Comparison of ENCODE assay signal across 15 cellular contexts in the genomic region with DNA sequence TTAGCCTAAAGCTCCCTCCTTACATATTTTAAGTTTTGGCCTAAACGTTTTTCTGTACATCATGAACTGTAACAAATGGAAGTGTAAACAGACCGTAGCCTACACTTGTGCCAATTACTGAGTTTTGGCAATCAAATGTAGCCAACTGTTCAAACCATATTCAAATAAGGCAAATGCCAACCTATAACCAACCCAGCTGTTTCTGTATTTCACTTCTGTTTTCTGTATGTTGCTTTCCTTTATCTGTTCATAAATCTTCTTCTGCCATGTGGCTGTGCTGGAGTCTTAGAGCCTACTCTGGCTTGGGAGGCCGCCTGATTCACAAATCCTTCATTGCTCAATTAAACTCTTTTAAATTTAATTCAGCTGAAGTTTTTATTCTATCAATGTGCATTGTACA. TPM values are rescaled to one million over a fixed set of nuclear protein-coding genes. Genes with fewer than 3 reads are reported as not detected.
DNase-seq lines count a peak whose midpoint lies in the region; ATAC-seq, FAIRE-seq and TF ChIP-seq lines count a peak whose summit lies in the region.
"Had no signal": no experiment of that assay in that cellular context is flagged by ENCODE, and none has a peak within 500 bp of the region (broad histone marks: within the 10 kb centered on the region; RNA-seq: fewer than 3 reads in every experiment).

No MANE protein-coding gene starts in this region.

- H3K27ac Mint-ChIP-seq in T-helper 2 cell treated with Interferon-gamma antibody and Interleukin-4, amounts not matched to agents 5 μg/mL and 100 μg/mL, for 36 hours: no peak overlapping the region
- no peak overlapping the region for H3K27ac Mint-ChIP-seq in activated CD4-positive, alpha-beta memory T cell treated with anti-CD3 and anti-CD28 coated beads, Interleukin-2, amount 10 ng/mL, durations not matched to agents 7 days and 5 days
- H3K27ac Mint-ChIP-seq: naive thymus-derived CD8-positive, alpha-beta T cell; stimulated activated naive CD8-positive, alpha-beta T cell treated with anti-CD3 and anti-CD28 coated beads, Interleukin-15, Interleukin-2, amounts not matched to agents 100 ng/mL and 50 ng/mL, for 24 hours; T-helper 1 cell treated with Interleukin-12 subunit alpha and Interleukin-12 subunit beta and Interleukin-4 antibody, amounts not matched to agents 30 μg/mL and 1 μg/mL, for 36 hours had no signal

- H3K27me3 Mint-ChIP-seq in T-helper 2 cell treated with Interferon-gamma antibody and Interleukin-4, amounts not matched to agents 5 μg/mL and 100 μg/mL, for 36 hours (ENCODE audit: low read depth): no peaks in the 10 kb centered on the region
- no peaks in the 10 kb centered on the region for H3K27me3 Mint-ChIP-seq in activated CD4-positive, alpha-beta memory T cell treated with anti-CD3 and anti-CD28 coated beads, Interleukin-2, amount 10 ng/mL, durations not matched to agents 7 days and 5 days
- H3K27me3 Mint-ChIP-seq: stimulated activated naive CD8-positive, alpha-beta T cell treated with anti-CD3 and anti-CD28 coated beads, Interleukin-15, Interleukin-2, amounts not matched to agents 100 ng/mL and 50 ng/mL, for 24 hours had no signal

- CTCF ChIA-PET in activated CD4-positive, alpha-beta memory T cell treated with anti-CD3 and anti-CD28 coated beads, Interleukin-2, amount 10 ng/mL, durations not matched to agents 7 days and 5 days (lab: Charles Lee): no interaction called here

- peak; percentile 75 for FAIRE-seq in GM12892 (lab: Jason Lieb, UNC)

- H3K4me3 Mint-ChIP-seq in T-helper 2 cell treated with Interferon-gamma antibody and Interleukin-4, amounts not matched to agents 5 μg/mL and 100 μg/mL, for 36 hours: no peak overlapping the region
- H3K4me3 Mint-ChIP-seq in activated CD4-positive, alpha-beta memory T cell treated with anti-CD3 and anti-CD28 coated beads, Interleukin-2, amount 10 ng/mL, durations not matched to agents 7 days and 5 days: no peak overlapping the region
- H3K4me3 Mint-ChIP-seq: naive thymus-derived CD8-positive, alpha-beta T cell; stimulated activated naive CD8-positive, alpha-beta T cell treated with anti-CD3 and anti-CD28 coated beads, Interleukin-15, Interleukin-2, amounts not matched to agents 100 ng/mL and 50 ng/mL, for 24 hours; T-helper 1 cell treated with Interleukin-12 subunit alpha and Interleukin-12 subunit beta and Interleukin-4 antibody, amounts not matched to agents 30 μg/mL and 1 μg/mL, for 36 hours had no signal

- POLR2A ChIA-PET in activated CD4-positive, alpha-beta memory T cell treated with anti-CD3 and anti-CD28 coated beads, Interleukin-2, amount 10 ng/mL, durations not matched to agents 7 days and 5 days (lab: Charles Lee): no interaction called here

- no peak for DNase-seq in GM12892 (ENCODE audit: insufficient read length)
- DNase-seq in NCI-H526 treated with DMSO at 0.1 percent for 48 hours (lab: John Stamatoyannopoulos, UW): peak; percentile 70
- no peak for DNase-seq in foreskin melanocyte
- DNase-seq in T-helper 2 cell treated with Interferon-gamma antibody and Interleukin-4, amounts not matched to agents 5 μg/mL and 100 μg/mL, for 36 hours (ENCODE audit: low spot score): no peak
- no peak for DNase-seq in activated CD4-positive, alpha-beta memory T cell treated with anti-CD3 and anti-CD28 coated beads, Interleukin-2, amount 10 ng/mL, durations not matched to agents 7 days and 5 days
- DNase-seq in SKM-1 treated with dmso at 0.1 percent for 144 hours (lab: John Stamatoyannopoulos, UW; ENCODE audit: unreplicated experiment): no peak
- DNase-seq: body of pancreas; naive thymus-derived CD8-positive, alpha-beta T cell; NCI-H510A had no signal

- H3K9me3 Mint-ChIP-seq in T-helper 2 cell treated with Interferon-gamma antibody and Interleukin-4, amounts not matched to agents 5 μg/mL and 100 μg/mL, for 36 hours: no peaks in the 10 kb centered on the region
- peaks cover 2% of the 10 kb centered on the region for H3K9me3 Mint-ChIP-seq in activated CD4-positive, alpha-beta memory T cell treated with anti-CD3 and anti-CD28 coated beads, Interleukin-2, amount 10 ng/mL, durations not matched to agents 7 days and 5 days
- H3K9me3 Mint-ChIP-seq: T-helper 1 cell treated with Interleukin-12 subunit alpha and Interleukin-12 subunit beta and Interleukin-4 antibody, amounts not matched to agents 30 μg/mL and 1 μg/mL, for 36 hours had no signal

- TF ChIP-seq POLR2A in GM12892 (IDR thresholded peaks at IDR 0.05; ENCODE audit: low read depth, low read length): no peak

- no peaks in the 10 kb centered on the region for H3K4me1 Mint-ChIP-seq in T-helper 2 cell treated with Interferon-gamma antibody and Interleukin-4, amounts not matched to agents 5 μg/mL and 100 μg/mL, for 36 hours (ENCODE audit: low read depth)
- no peaks in the 10 kb centered on the region for H3K4me1 Mint-ChIP-seq in activated CD4-positive, alpha-beta memory T cell treated with anti-CD3 and anti-CD28 coated beads, Interleukin-2, amount 10 ng/mL, durations not matched to agents 7 days and 5 days

- no peaks in the 10 kb centered on the region for H3K36me3 Mint-ChIP-seq in T-helper 2 cell treated with Interferon-gamma antibody and Interleukin-4, amounts not matched to agents 5 μg/mL and 100 μg/mL, for 36 hours (ENCODE audit: low read depth)
- H3K36me3 Mint-ChIP-seq in activated CD4-positive, alpha-beta memory T cell treated with anti-CD3 and anti-CD28 coated beads, Interleukin-2, amount 10 ng/mL, durations not matched to agents 7 days and 5 days (ENCODE audit: low read depth): no peaks in the 10 kb centered on the region
- H3K36me3 Mint-ChIP-seq: naive thymus-derived CD8-positive, alpha-beta T cell had no signal

- ATAC-seq in GM21423 (IDR thresholded peaks at IDR 0.05; ENCODE audit: unreplicated experiment) (peak; percentile 54), HG03095 (IDR thresholded peaks at IDR 0.05; ENCODE audit: unreplicated experiment) (peak; percentile 35)
- ATAC-seq: body of pancreas; naive thymus-derived CD8-positive, alpha-beta T cell had no signal

RNA-seq across cellular contexts. Expression of a gene that starts 6.9 kb away (rescaled TPM):
- polyA plus RNA-seq in GM12892 (2012; ENCODE audit: missing spikeins): not detected
- not detected for total RNA-seq in activated CD4-positive, alpha-beta memory T cell treated with anti-CD3 and anti-CD28 coated beads, Interleukin-2, amount 10 ng/mL, durations not matched to agents 7 days and 5 days
- total RNA-seq: body of pancreas; epithelial cell of proximal tubule; naive thymus-derived CD8-positive, alpha-beta T cell had no signal
- polyA plus RNA-seq: AG04450; naive thymus-derived CD8-positive, alpha-beta T cell had no signal
